In the genomic region with DNA sequence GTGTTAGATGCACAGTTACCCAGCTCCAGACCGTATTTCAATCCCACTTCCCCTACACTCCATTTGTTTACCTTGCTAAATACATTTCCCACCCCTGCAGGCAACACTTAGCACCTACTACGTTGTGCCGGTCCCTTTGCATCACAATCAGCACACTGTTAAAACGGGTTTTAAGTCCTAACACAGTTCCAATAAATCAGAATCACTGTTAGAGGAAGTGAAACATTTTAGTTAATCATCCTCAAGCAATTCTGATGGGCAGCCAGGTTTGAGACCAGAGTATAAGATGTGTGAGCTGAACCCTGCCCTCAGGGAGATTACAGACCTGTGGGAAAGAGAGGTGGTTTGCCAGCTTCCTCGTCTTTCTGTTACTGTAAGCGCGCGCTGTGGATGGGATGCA, we compare ENCODE assay signal across 9 cellular contexts. TPM values are rescaled to one million over a fixed set of nuclear protein-coding genes. Genes with fewer than 3 reads are reported as not detected.
A peak's percentile ranks its signal among the peaks of the same experiment; 100 is the strongest.
DNase-seq lines count a peak whose midpoint lies in the region; ATAC-seq, FAIRE-seq and TF ChIP-seq lines count a peak whose summit lies in the region.
"Had no signal": no experiment of that assay in that cellular context is flagged by ENCODE, and none has a peak within 500 bp of the region (broad histone marks: within the 10 kb centered on the region; RNA-seq: fewer than 3 reads in every experiment).

No MANE protein-coding gene starts in this region.

- peaks cover 26% of the 10 kb centered on the region for H3K4me1 Mint-ChIP-seq in progenitor cell of endocrine pancreas (ENCODE audit: low read depth)

- no peak for TF ChIP-seq CTCF in progenitor cell of endocrine pancreas (IDR thresholded peaks at IDR 0.05; ENCODE audit: unreplicated experiment)
- no peak for TF ChIP-seq CTCF in GM20000 (IDR thresholded peaks at IDR 0.05; ENCODE audit: extremely low read depth, missing control alignments)

- peak; percentile 73 for FAIRE-seq in GM12891 (lab: Jason Lieb, UNC)

- peaks cover 4% of the 10 kb centered on the region for H3K27me3 Mint-ChIP-seq in progenitor cell of endocrine pancreas

- peaks cover 8% of the 10 kb centered on the region for H3K27me3 ChIP-seq in NT2/D1 (ENCODE audit: insufficient read depth, insufficient read length)
- no peaks in the 10 kb centered on the region for H3K27me3 ChIP-seq in endocrine pancreas (ENCODE audit: control insufficient read depth, insufficient read depth, low read length)

- ATAC-seq in HG02798 (IDR thresholded peaks at IDR 0.05; ENCODE audit: poor library complexity, unreplicated experiment): no peak

- H3K27ac Mint-ChIP-seq in progenitor cell of endocrine pancreas: peak overlapping the region; percentile 68

- no peak for TF ChIP-seq POLR2A in GM12891 (IDR thresholded peaks at IDR 0.05; ENCODE audit: low read depth, low read length)

- no peaks in the 10 kb centered on the region for H3K9me3 Mint-ChIP-seq in progenitor cell of endocrine pancreas (ENCODE audit: low read depth)

- H3K36me3 ChIP-seq in NT2/D1 (ENCODE audit: insufficient read depth, insufficient read length, low read length): peaks cover 13% of the 10 kb centered on the region
- no peaks in the 10 kb centered on the region for H3K36me3 ChIP-seq in endocrine pancreas (ENCODE audit: control insufficient read depth, insufficient read depth, low read length)

- H3K36me3 Mint-ChIP-seq in progenitor cell of endocrine pancreas (ENCODE audit: insufficient read depth): peaks cover 4% of the 10 kb centered on the region

- H3K9ac ChIP-seq in NT2/D1 (ENCODE audit: insufficient read length, low read depth): peak overlapping the region; percentile 52
- H3K9ac ChIP-seq in endocrine pancreas (ENCODE audit: control insufficient read depth, insufficient read depth, low read length): no peak overlapping the region

- DNase-seq in GM12891 (ENCODE audit: insufficient read length, low spot score): no peak
- DNase-seq in NT2/D1 (ENCODE audit: low read depth, low spot score): no peak
- DNase-seq in progenitor cell of endocrine pancreas (ENCODE audit: low spot score, unreplicated experiment): no peak
- no peak for DNase-seq in GM20000 (ENCODE audit: low spot score)
- no peak for DNase-seq in NCI-H146 treated with DMSO at 0.1 percent for 48 hours (lab: John Stamatoyannopoulos, UW; ENCODE audit: unreplicated experiment)
- no peak for DNase-seq in NCI-H1930 (lab: John Stamatoyannopoulos, UW)
- DNase-seq: NCI-H1092 had no signal

- H3K9me3 ChIP-seq in NT2/D1 (ENCODE audit: insufficient read depth, low read length): peaks cover 13% of the 10 kb centered on the region; the same call in 1 of the 2 replicates
- no peaks in the 10 kb centered on the region for H3K9me3 ChIP-seq in endocrine pancreas (ENCODE audit: control insufficient read depth, low read length)

- peaks cover 2% of the 10 kb centered on the region for H3K4me1 ChIP-seq in NT2/D1 (ENCODE audit: insufficient read depth, insufficient read length)
- H3K4me1 ChIP-seq in endocrine pancreas (ENCODE audit: control insufficient read depth, insufficient read depth, low read length): peaks cover 14% of the 10 kb centered on the region

- peak overlapping the region; percentile 58 for H3K4me3 Mint-ChIP-seq in progenitor cell of endocrine pancreas (ENCODE audit: low read depth)

- H3K4me3 ChIP-seq in NT2/D1 (ENCODE audit: insufficient read length, low read depth) (peak overlapping the region; percentile 9), endocrine pancreas (ENCODE audit: control insufficient read depth, insufficient read depth, low read length) (peak overlapping the region; percentile 78)

TF ChIP-seq in GM12891, 5 proteins besides CTCF, POLR2A, EP300 and RAD21:
- TF ChIP-seq PAX5 (IDR thresholded peaks at IDR 0.05; ENCODE audit: insufficient read depth, low read length, severe bottlenecking): no peak
- peak; percentile 91 for TF ChIP-seq SPI1 (IDR thresholded peaks at IDR 0.05; ENCODE audit: low read depth, low read length)

RNA-seq across cellular contexts. Expression of a gene that starts 3.0 kb away (rescaled TPM):
- polyA plus RNA-seq in GM12891 (2012; ENCODE audit: low read depth, missing spikeins): 14.4 TPM
- 30.5 and 31.2 TPM in 2 replicates for total RNA-seq in progenitor cell of endocrine pancreas

RNA-seq across cellular contexts. Expression of a gene that starts 9.8 kb away (rescaled TPM):
- 6.0 TPM for polyA plus RNA-seq in GM12891 (2012; ENCODE audit: low read depth, missing spikeins)
- 69.9 and 70.1 TPM in 2 replicates for total RNA-seq in progenitor cell of endocrine pancreas

RNA-seq across cellular contexts. Expression of a gene that starts 25.0 kb away (rescaled TPM):
- polyA plus RNA-seq in GM12891 (2012; ENCODE audit: low read depth, missing spikeins): 3.0 TPM
- total RNA-seq in progenitor cell of endocrine pancreas: 54.8 and 59.0 TPM in 2 replicates

RNA-seq across cellular contexts. Expression of a gene that starts 42.8 kb away (rescaled TPM):
- polyA plus RNA-seq in GM12891 (2012; ENCODE audit: low read depth, missing spikeins): not detected
- total RNA-seq in progenitor cell of endocrine pancreas: not detected in 2 replicates

RNA-seq across cellular contexts. Expression of a gene that starts 46.6 kb away (rescaled TPM):
- polyA plus RNA-seq in GM12891 (2012; ENCODE audit: low read depth, missing spikeins): 13.1 TPM
- 28.9 and 33.0 TPM in 2 replicates for total RNA-seq in progenitor cell of endocrine pancreas
